13 cellular contexts compared by ENCODE assay signal in genomic region chr12:6630696-6631095, GRCh38. TPM values are rescaled to one million over a fixed set of nuclear protein-coding genes. Genes with fewer than 3 reads are reported as not detected.
DNase-seq lines count a peak whose midpoint lies in the region; ATAC-seq and TF ChIP-seq lines count a peak whose summit lies in the region.
"Had no signal": no experiment of that assay in that cellular context is flagged by ENCODE, and none has a peak within 500 bp of the region (broad histone marks: within the 10 kb centered on the region; RNA-seq: fewer than 3 reads in every experiment).

No MANE protein-coding gene starts in this region.

- no peaks in the 10 kb centered on the region for H3K9me3 Mint-ChIP-seq in CD4-positive, CD25-positive, alpha-beta regulatory T cell
- H3K9me3 Mint-ChIP-seq in activated T-helper 1 cell treated with anti-CD3 and anti-CD28 coated beads, Interleukin-12 subunit alpha, Interleukin-12 subunit beta, Interleukin-2, Interleukin-4 antibody, amounts not matched to agents 30 ng/mL and 10 ng/mL and 1 ng/mL, durations not matched to agents 14 hours and 24 hours and 36 hours = no peaks in the 10 kb centered on the region
- no peaks in the 10 kb centered on the region for H3K9me3 Mint-ChIP-seq in memory B cell

- H3K36me3 Mint-ChIP-seq in CD4-positive, CD25-positive, alpha-beta regulatory T cell = peaks cover 7% of the 10 kb centered on the region
- H3K36me3 Mint-ChIP-seq in activated T-helper 1 cell treated with anti-CD3 and anti-CD28 coated beads, Interleukin-12 subunit alpha, Interleukin-12 subunit beta, Interleukin-2, Interleukin-4 antibody, amounts not matched to agents 30 ng/mL and 10 ng/mL and 1 ng/mL, durations not matched to agents 14 hours and 24 hours and 36 hours (ENCODE audit: low read depth) = no peaks in the 10 kb centered on the region
- H3K36me3 Mint-ChIP-seq in memory B cell = peaks cover 8% of the 10 kb centered on the region

- H3K4me3 ChIP-seq in CD4-positive, CD25-positive, alpha-beta regulatory T cell (ENCODE audit: low read depth, low read length) = no peak overlapping the region
- peak overlapping the region; percentile 69 for H3K4me3 ChIP-seq in GM12865 (ENCODE audit: low read depth, low read length)

- peak overlapping the region; percentile 44 for H3K27ac ChIP-seq in CD4-positive, CD25-positive, alpha-beta regulatory T cell (ENCODE audit: insufficient read depth, low read length, poor library complexity, severe bottlenecking)
- H3K27ac ChIP-seq: epithelial cell of prostate, KMS-11 had no signal

- no peaks in the 10 kb centered on the region for H3K9me3 ChIP-seq in CD4-positive, CD25-positive, alpha-beta regulatory T cell (ENCODE audit: control insufficient read depth in 2 of 2, low read length in 2 of 2)

- H3K27ac Mint-ChIP-seq in CD4-positive, CD25-positive, alpha-beta regulatory T cell = peak overlapping the region in 2 of 3 donors; percentile 95 to 96
- peak overlapping the region; percentile 96 for H3K27ac Mint-ChIP-seq in activated T-helper 1 cell treated with anti-CD3 and anti-CD28 coated beads, Interleukin-12 subunit alpha, Interleukin-12 subunit beta, Interleukin-2, Interleukin-4 antibody, amounts not matched to agents 30 ng/mL and 10 ng/mL and 1 ng/mL, durations not matched to agents 14 hours and 24 hours and 36 hours
- H3K27ac Mint-ChIP-seq in memory B cell = peak overlapping the region; percentile 91

- no peak for TF ChIP-seq CTCF in GM12865 (IDR thresholded peaks at IDR 0.05; ENCODE audit: insufficient read depth, low read depth, low read length, missing control alignments)

- ATAC-seq in CD4-positive, CD25-positive, alpha-beta regulatory T cell (ENCODE audit: low read depth in 2 of 2) = no peak
- ATAC-seq in memory B cell (ENCODE audit: low read depth) (no peak), HG03097 (IDR thresholded peaks at IDR 0.05; ENCODE audit: low FRiP score, unreplicated experiment) (no peak), HG03175 (IDR thresholded peaks at IDR 0.05; ENCODE audit: unreplicated experiment) (no peak), GM18909 (IDR thresholded peaks at IDR 0.05; ENCODE audit: poor library complexity, unreplicated experiment) (no peak)

- intact Hi-C loops in activated T-helper 1 cell treated with anti-CD3 and anti-CD28 coated beads, Interleukin-12 subunit alpha, Interleukin-12 subunit beta, Interleukin-2, Interleukin-4 antibody, amounts not matched to agents 30 ng/mL and 10 ng/mL and 1 ng/mL, durations not matched to agents 14 hours and 24 hours and 36 hours (cut with micrococcal nuclease) = no loop called here

- peaks cover 60% of the 10 kb centered on the region for H3K4me1 ChIP-seq in CD4-positive, CD25-positive, alpha-beta regulatory T cell (ENCODE audit: control insufficient read depth, insufficient read depth, low read length, poor library complexity, severe bottlenecking)

- peaks cover 11 to 71% (median 36%) of the 10 kb centered on the region in 4 donors for H3K4me1 Mint-ChIP-seq in CD4-positive, CD25-positive, alpha-beta regulatory T cell
- peaks cover 59% of the 10 kb centered on the region for H3K4me1 Mint-ChIP-seq in activated T-helper 1 cell treated with anti-CD3 and anti-CD28 coated beads, Interleukin-12 subunit alpha, Interleukin-12 subunit beta, Interleukin-2, Interleukin-4 antibody, amounts not matched to agents 30 ng/mL and 10 ng/mL and 1 ng/mL, durations not matched to agents 14 hours and 24 hours and 36 hours (ENCODE audit: low read depth)
- peaks cover 46% of the 10 kb centered on the region for H3K4me1 Mint-ChIP-seq in memory B cell

- no peaks in the 10 kb centered on the region for H3K27me3 Mint-ChIP-seq in CD4-positive, CD25-positive, alpha-beta regulatory T cell
- H3K27me3 Mint-ChIP-seq in activated T-helper 1 cell treated with anti-CD3 and anti-CD28 coated beads, Interleukin-12 subunit alpha, Interleukin-12 subunit beta, Interleukin-2, Interleukin-4 antibody, amounts not matched to agents 30 ng/mL and 10 ng/mL and 1 ng/mL, durations not matched to agents 14 hours and 24 hours and 36 hours (ENCODE audit: insufficient read depth) = no peaks in the 10 kb centered on the region
- H3K27me3 Mint-ChIP-seq in memory B cell = no peaks in the 10 kb centered on the region

- no peaks in the 10 kb centered on the region for H3K27me3 ChIP-seq in CD4-positive, CD25-positive, alpha-beta regulatory T cell (ENCODE audit: control insufficient read depth, insufficient read depth, low read length)

- H3K36me3 ChIP-seq in CD4-positive, CD25-positive, alpha-beta regulatory T cell (ENCODE audit: control insufficient read depth, insufficient read depth, low read length) = no peaks in the 10 kb centered on the region

- no peak for DNase-seq in CD4-positive, CD25-positive, alpha-beta regulatory T cell
- DNase-seq in GM12865 (ENCODE audit: low read depth) (no peak), memory B cell (ENCODE audit: low spot score in 2 of 2) (no peak), dermis blood vessel endothelial cell (no peak)
- DNase-seq in activated T-helper 1 cell treated with anti-CD3 and anti-CD28 coated beads, Interleukin-12 subunit alpha, Interleukin-12 subunit beta, Interleukin-2, Interleukin-4 antibody, amounts not matched to agents 30 ng/mL and 10 ng/mL and 1 ng/mL, durations not matched to agents 14 hours and 24 hours and 36 hours (ENCODE audit: low spot score) = no peak
- DNase-seq: activated CD4-positive, CD25-positive, alpha-beta regulatory T cell treated with anti-CD3 and anti-CD28 coated beads, Interleukin-2, amount 50 U/mL, for 72 hours; Calu3; SHP77 had no signal

- peak overlapping the region; percentile 69 to 88 (median 86) for H3K4me3 Mint-ChIP-seq in CD4-positive, CD25-positive, alpha-beta regulatory T cell
- peak overlapping the region; percentile 67 for H3K4me3 Mint-ChIP-seq in activated T-helper 1 cell treated with anti-CD3 and anti-CD28 coated beads, Interleukin-12 subunit alpha, Interleukin-12 subunit beta, Interleukin-2, Interleukin-4 antibody, amounts not matched to agents 30 ng/mL and 10 ng/mL and 1 ng/mL, durations not matched to agents 14 hours and 24 hours and 36 hours
- peak overlapping the region; percentile 92 for H3K4me3 Mint-ChIP-seq in memory B cell

RNA-seq across cellular contexts. Expression of gene LPAR5, which starts 5.1 kb away (rescaled TPM):
- total RNA-seq in CD4-positive, CD25-positive, alpha-beta regulatory T cell = 7.0 TPM
- polyA plus RNA-seq in CD4-positive, CD25-positive, alpha-beta regulatory T cell = 10 to 100 TPM in 1 of 4 donors, 1 to 10 TPM in 3; 6.6 to 17.3 (median 8.6) TPM
- total RNA-seq in activated T-helper 1 cell treated with anti-CD3 and anti-CD28 coated beads, Interleukin-12 subunit alpha, Interleukin-12 subunit beta, Interleukin-2, Interleukin-4 antibody, amounts not matched to agents 30 ng/mL and 10 ng/mL and 1 ng/mL, durations not matched to agents 14 hours and 24 hours and 36 hours = 2.8 and 3.1 TPM in 2 replicates
- total RNA-seq in dermis blood vessel endothelial cell = not detected in 2 replicates

RNA-seq across cellular contexts. Expression of gene ACRBP, which starts 16.5 kb away (rescaled TPM):
- 13.7 TPM for total RNA-seq in CD4-positive, CD25-positive, alpha-beta regulatory T cell
- under 1 TPM in 1 of 4 donors, not detected in 3; 0.41 TPM for polyA plus RNA-seq in CD4-positive, CD25-positive, alpha-beta regulatory T cell
- total RNA-seq in activated T-helper 1 cell treated with anti-CD3 and anti-CD28 coated beads, Interleukin-12 subunit alpha, Interleukin-12 subunit beta, Interleukin-2, Interleukin-4 antibody, amounts not matched to agents 30 ng/mL and 10 ng/mL and 1 ng/mL, durations not matched to agents 14 hours and 24 hours and 36 hours = 0.83 and 1.0 TPM in 2 replicates
- 0.42 and 1.5 TPM in 2 replicates for total RNA-seq in dermis blood vessel endothelial cell

RNA-seq across cellular contexts. Expression of gene CHD4, which starts 23.5 kb away (rescaled TPM):
- total RNA-seq in CD4-positive, CD25-positive, alpha-beta regulatory T cell = 474 TPM
- 10 to 100 TPM; 32.2 to 43.4 (median 38.8) TPM for polyA plus RNA-seq in CD4-positive, CD25-positive, alpha-beta regulatory T cell
- 348 and 368 TPM in 2 replicates for total RNA-seq in activated T-helper 1 cell treated with anti-CD3 and anti-CD28 coated beads, Interleukin-12 subunit alpha, Interleukin-12 subunit beta, Interleukin-2, Interleukin-4 antibody, amounts not matched to agents 30 ng/mL and 10 ng/mL and 1 ng/mL, durations not matched to agents 14 hours and 24 hours and 36 hours
- 213 and 302 TPM in 2 replicates for total RNA-seq in dermis blood vessel endothelial cell

RNA-seq across cellular contexts. Expression of gene ING4, which starts 32.2 kb away (rescaled TPM):
- 34.6 TPM for total RNA-seq in CD4-positive, CD25-positive, alpha-beta regulatory T cell
- 10 to 100 TPM; 70.5 to 90.6 (median 82.4) TPM for polyA plus RNA-seq in CD4-positive, CD25-positive, alpha-beta regulatory T cell
- 14.6 and 15.0 TPM in 2 replicates for total RNA-seq in activated T-helper 1 cell treated with anti-CD3 and anti-CD28 coated beads, Interleukin-12 subunit alpha, Interleukin-12 subunit beta, Interleukin-2, Interleukin-4 antibody, amounts not matched to agents 30 ng/mL and 10 ng/mL and 1 ng/mL, durations not matched to agents 14 hours and 24 hours and 36 hours
- total RNA-seq in dermis blood vessel endothelial cell = 44.0 and 61.1 TPM in 2 replicates

RNA-seq across cellular contexts. Expression of gene ZNF384, which starts 58.5 kb away (rescaled TPM):
- total RNA-seq in CD4-positive, CD25-positive, alpha-beta regulatory T cell = 68.3 TPM
- 10 to 100 TPM; 13.4 to 25.3 (median 19.6) TPM for polyA plus RNA-seq in CD4-positive, CD25-positive, alpha-beta regulatory T cell
- 79.6 and 89.8 TPM in 2 replicates for total RNA-seq in activated T-helper 1 cell treated with anti-CD3 and anti-CD28 coated beads, Interleukin-12 subunit alpha, Interleukin-12 subunit beta, Interleukin-2, Interleukin-4 antibody, amounts not matched to agents 30 ng/mL and 10 ng/mL and 1 ng/mL, durations not matched to agents 14 hours and 24 hours and 36 hours
- 12.1 and 15.9 TPM in 2 replicates for total RNA-seq in dermis blood vessel endothelial cell
